Comparison of ENCODE assay signal across 15 cellular contexts in the genomic region with DNA sequence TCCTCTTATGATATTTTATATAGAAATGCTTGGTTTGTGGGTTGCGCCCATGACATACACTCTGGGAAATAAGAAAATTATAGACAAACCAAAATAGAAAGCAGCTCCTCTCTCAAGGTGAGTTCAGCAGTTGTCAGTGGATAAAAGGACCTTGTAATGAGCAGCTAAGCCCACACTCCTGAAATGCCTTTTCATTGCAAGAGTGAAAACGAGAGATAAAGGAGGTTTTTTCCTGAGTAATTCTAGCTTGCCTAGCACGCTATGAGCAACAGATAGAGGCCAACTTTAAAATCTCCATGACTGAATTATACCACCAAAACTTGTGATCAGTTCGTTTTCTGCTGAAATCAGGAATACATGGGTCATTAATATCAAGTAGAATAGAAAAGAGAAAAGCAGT.
DNase-seq lines count a peak whose midpoint lies in the region; ATAC-seq and TF ChIP-seq lines count a peak whose summit lies in the region.
"Had no signal": no experiment of that assay in that cellular context is flagged by ENCODE, and none has a peak within 500 bp of the region (broad histone marks: within the 10 kb centered on the region; RNA-seq: fewer than 3 reads in every experiment).

No MANE protein-coding gene starts in this region.

- no peak overlapping the region for H3T11ph ChIP-seq in H9 (ENCODE audit: low read length)

- H3K4me3 Mint-ChIP-seq in activated T-cell treated with anti-CD3 and anti-CD28 coated beads, Interleukin-2, amount 50 U/mL, for 72 hours = peak overlapping the region in 1 of 2 donors; percentile 19
- H3K4me3 Mint-ChIP-seq in H9 (no peak overlapping the region), nephron (no peak overlapping the region)
- no peak overlapping the region for H3K4me3 Mint-ChIP-seq in activated T-helper 17 cell treated with anti-CD3 and anti-CD28 coated beads, Interleukin-2, amount 50 U/mL, for 72 hours
- H3K4me3 Mint-ChIP-seq: CD8-positive, alpha-beta memory T cell; GM23338 had no signal

- H2BK12ac ChIP-seq in H9 (ENCODE audit: insufficient read length, low read depth, low read length) = no peak overlapping the region

- no peak overlapping the region for H2BK120ac ChIP-seq in H9 (ENCODE audit: low read depth, low read length, poor library complexity, severe bottlenecking)

- no peak overlapping the region for H3K27ac ChIP-seq in H9 (ENCODE audit: insufficient read length, low read depth, low read length)
- H3K27ac ChIP-seq: BLaER1 had no signal

- ATAC-seq in activated T-cell treated with anti-CD3 and anti-CD28 coated beads, Interleukin-2, amount 50 U/mL, for 72 hours (replicated peaks in 1 of 2) = peak; percentile 67 to 83
- ATAC-seq in activated T-helper 17 cell treated with anti-CD3 and anti-CD28 coated beads, Interleukin-2, amount 50 U/mL, for 72 hours (replicated peaks) = peak; percentile 82
- ATAC-seq in GM21737 (IDR thresholded peaks at IDR 0.05; ENCODE audit: unreplicated experiment) = no peak
- ATAC-seq: GM23338 had no signal

- H3K4ac ChIP-seq in H9 (ENCODE audit: low read depth, low read length) = no peak overlapping the region

- no peaks in the 10 kb centered on the region for H3K27me3 ChIP-seq in H9 (ENCODE audit: insufficient read depth, low read length)
- H3K27me3 ChIP-seq: BLaER1 had no signal

- H3K4me1 ChIP-seq in H9 (ENCODE audit: insufficient read depth, low read length) = no peaks in the 10 kb centered on the region; the same call in 1 of the 2 replicates
- H3K4me1 ChIP-seq: BLaER1 had no signal

- no peak overlapping the region for H2BK15ac ChIP-seq in H9 (ENCODE audit: low read depth, low read length)

- DNase-seq in activated T-cell treated with anti-CD3 and anti-CD28 coated beads, Interleukin-2, amount 50 U/mL, for 72 hours = no peak
- no peak for DNase-seq in activated T-cell treated with anti-CD3 and anti-CD28 coated beads, Interleukin-2, amount 50 U/mL, for 48 hours
- DNase-seq in H9 = peak; percentile 0
- no peak for DNase-seq in NOMO-1 treated with dmso at 0.1 percent for 144 hours (lab: John Stamatoyannopoulos, UW; ENCODE audit: unreplicated experiment)
- DNase-seq: AML-193; Caco-2; CD8-positive, alpha-beta memory T cell; DMS53; GF-D8; H7 had no signal

- H3K27me3 Mint-ChIP-seq in activated T-cell treated with anti-CD3 and anti-CD28 coated beads, Interleukin-2, amount 50 U/mL, for 72 hours (ENCODE audit: low read depth) = no peaks in the 10 kb centered on the region
- H3K27me3 Mint-ChIP-seq in H9 (ENCODE audit: low read depth) (no peaks in the 10 kb centered on the region), nephron (ENCODE audit: low read depth) (no peaks in the 10 kb centered on the region)
- H3K27me3 Mint-ChIP-seq in activated T-helper 17 cell treated with anti-CD3 and anti-CD28 coated beads, Interleukin-2, amount 50 U/mL, for 72 hours = no peaks in the 10 kb centered on the region
- H3K27me3 Mint-ChIP-seq: CD8-positive, alpha-beta memory T cell had no signal

- no peak overlapping the region for H3K56ac ChIP-seq in H9 (ENCODE audit: insufficient read length, low read depth, low read length)

- H3K9ac ChIP-seq in H9 (ENCODE audit: extremely low read depth, insufficient read length, low read length) = no peak overlapping the region
- H3K9ac ChIP-seq: BLaER1 had no signal

- H3K9me3 ChIP-seq in H9 (ENCODE audit: control insufficient read depth, low read depth, low read length) = no peaks in the 10 kb centered on the region
- H3K9me3 ChIP-seq: Caco-2 had no signal

- no peak overlapping the region for H2AFZ ChIP-seq in H9 (ENCODE audit: low read length)
- H2AFZ ChIP-seq: GM23338 had no signal

- TF ChIP-seq CTCF in H9 (conservative IDR thresholded peaks at IDR 0.05) = no peak
- TF ChIP-seq CTCF in nephron (IDR thresholded peaks at IDR 0.05; ENCODE audit: unreplicated experiment in 3 of 3) = no peak

- H4K8ac ChIP-seq in H9 (replicated peaks; ENCODE audit: insufficient read length, low read depth, low read length) = no peak overlapping the region

- H4K20me1 ChIP-seq in H9 (ENCODE audit: control insufficient read depth, insufficient read depth, insufficient read length) = no peaks in the 10 kb centered on the region
- H4K20me1 ChIP-seq: BLaER1 had no signal

- no peaks in the 10 kb centered on the region for H3K79me1 ChIP-seq in H9 (ENCODE audit: insufficient read depth, low read depth, low read length, poor library complexity, severe bottlenecking)

- no peak overlapping the region for H3K4me2 ChIP-seq in H9 (ENCODE audit: insufficient read depth, insufficient read length, low read length)
- H3K4me2 ChIP-seq: BLaER1, GM23338 had no signal

- no peak overlapping the region for H2AK5ac ChIP-seq in H9 (ENCODE audit: insufficient read length, low read length)

- peaks cover 0 to 4% of the 10 kb centered on the region in 2 donors for H3K9me3 Mint-ChIP-seq in activated T-cell treated with anti-CD3 and anti-CD28 coated beads, Interleukin-2, amount 50 U/mL, for 72 hours
- no peaks in the 10 kb centered on the region; a peak in 2 of 5 replicates for H3K9me3 Mint-ChIP-seq in H9
- H3K9me3 Mint-ChIP-seq in activated T-helper 17 cell treated with anti-CD3 and anti-CD28 coated beads, Interleukin-2, amount 50 U/mL, for 72 hours = no peaks in the 10 kb centered on the region
- H3K9me3 Mint-ChIP-seq in nephron = peaks cover 2% of the 10 kb centered on the region
- H3K9me3 Mint-ChIP-seq: CD8-positive, alpha-beta memory T cell; GM23338 had no signal

- H3K23ac ChIP-seq in H9 (ENCODE audit: insufficient read length, low read depth, low read length) = no peak overlapping the region

- no peak overlapping the region for H3K18ac ChIP-seq in H9 (ENCODE audit: insufficient read length, low read depth, low read length)

- no peak overlapping the region for H4K5ac ChIP-seq in H9 (ENCODE audit: insufficient read length, low read depth, low read length)

- no peaks in the 10 kb centered on the region for H3K79me2 ChIP-seq in H9 (ENCODE audit: insufficient read depth, low read length)

- no peak overlapping the region for H2BK20ac ChIP-seq in H9 (ENCODE audit: low read depth, low read length, poor library complexity, severe bottlenecking)

- H3K27ac Mint-ChIP-seq in activated T-cell treated with anti-CD3 and anti-CD28 coated beads, Interleukin-2, amount 50 U/mL, for 72 hours = peak overlapping the region; percentile 76
- H3K27ac Mint-ChIP-seq in H9 = peak overlapping the region in 1 of 3 experiments; percentile 35; a peak in 1 of 7 replicates
- H3K27ac Mint-ChIP-seq in activated T-helper 17 cell treated with anti-CD3 and anti-CD28 coated beads, Interleukin-2, amount 50 U/mL, for 72 hours = peak overlapping the region; percentile 7
- H3K27ac Mint-ChIP-seq in nephron = peak overlapping the region in 2 of 3 experiments; percentile 30
- H3K27ac Mint-ChIP-seq: CD8-positive, alpha-beta memory T cell; GM23338 had no signal

- H3K36me3 Mint-ChIP-seq in activated T-cell treated with anti-CD3 and anti-CD28 coated beads, Interleukin-2, amount 50 U/mL, for 72 hours (ENCODE audit: insufficient read depth in 2 of 2) = peaks cover 0 to 13% of the 10 kb centered on the region in 2 donors
- H3K36me3 Mint-ChIP-seq in H9 (ENCODE audit: insufficient read depth in 1 of 3, low read depth in 3 of 3) (no peaks in the 10 kb centered on the region), nephron (ENCODE audit: low read depth) (no peaks in the 10 kb centered on the region)
- H3K36me3 Mint-ChIP-seq in activated T-helper 17 cell treated with anti-CD3 and anti-CD28 coated beads, Interleukin-2, amount 50 U/mL, for 72 hours (ENCODE audit: low read depth) = no peaks in the 10 kb centered on the region

- peaks cover 25% of the 10 kb centered on the region for H3K4me1 Mint-ChIP-seq in activated T-cell treated with anti-CD3 and anti-CD28 coated beads, Interleukin-2, amount 50 U/mL, for 72 hours (ENCODE audit: low read depth)
- H3K4me1 Mint-ChIP-seq in H9 = peaks cover 11 to 16% of the 10 kb centered on the region in 2 experiments
- H3K4me1 Mint-ChIP-seq in activated T-helper 17 cell treated with anti-CD3 and anti-CD28 coated beads, Interleukin-2, amount 50 U/mL, for 72 hours = peaks cover 7% of the 10 kb centered on the region
- peaks cover 26% of the 10 kb centered on the region for H3K4me1 Mint-ChIP-seq in nephron
- H3K4me1 Mint-ChIP-seq: CD8-positive, alpha-beta memory T cell had no signal

- no peak overlapping the region for H4K91ac ChIP-seq in H9 (ENCODE audit: insufficient read length, low read depth, low read length)

- H3K23me2 ChIP-seq in H9 (ENCODE audit: insufficient read length, low read depth, low read length, poor library complexity, severe bottlenecking) = no peaks in the 10 kb centered on the region

- no CpG with 5 or more reads among the region's 4 CpGs for WGBS in H9 (ENCODE audit: extremely low coverage, insufficient read length, low lambda C conversion rate)

- no peak overlapping the region for H3K14ac ChIP-seq in H9 (ENCODE audit: insufficient read depth, low read length)

- H2BK5ac ChIP-seq in H9 (ENCODE audit: insufficient read length, low read length) = no peak overlapping the region
